In genomic region chr19:34570140-34570539, GRCh38 we compare ENCODE assay signal across 6 cellular contexts.
A peak's percentile ranks its signal among the peaks of the same experiment; 100 is the strongest.
DNase-seq lines count a peak whose midpoint lies in the region; ATAC-seq and TF ChIP-seq lines count a peak whose summit lies in the region.
"Not testable (repeated sequence)": the region's sequence is repeated elsewhere in the genome, so short reads cannot be mapped to it uniquely, and the experiment has no call there.

No MANE protein-coding gene starts in this region.

- POLR2A ChIA-PET in HEK293 (lab: Yijun Ruan, JAX); OCI-LY7 (lab: Charles Lee); activated CD4-positive, alpha-beta T cell treated with anti-CD3 and anti-CD28 coated beads for 36 hours (lab: Charles Lee): not testable (repeated sequence)

- not testable (repeated sequence) for H4K8ac ChIP-seq in mesendoderm (ENCODE audit: low read depth, low read length)

- ATAC-seq in activated CD4-positive, alpha-beta T cell treated with anti-CD3 and anti-CD28 coated beads for 36 hours; central memory CD8-positive, alpha-beta T cell (replicated peaks; ENCODE audit: extremely low read depth, poor library complexity, severe bottlenecking): not testable (repeated sequence)

- not testable (repeated sequence) for H4K5ac ChIP-seq in mesendoderm (ENCODE audit: low read length)

- H3K18ac ChIP-seq in mesendoderm (ENCODE audit: low read length) = not testable (repeated sequence)

- not testable (repeated sequence) for H4K20me1 ChIP-seq in OCI-LY7 (ENCODE audit: insufficient read depth, low read length)

- not testable (repeated sequence) for TF ChIP-seq CTCF in HEK293 (tag by site-specific recombination; IDR thresholded peaks at IDR 0.05); OCI-LY7 (conservative IDR thresholded peaks at IDR 0.05; ENCODE audit: low read length)

- not testable (repeated sequence) for H3K36me3 ChIP-seq in HEK293 (ENCODE audit: control insufficient read depth in 2 of 2, insufficient read depth in 1 of 2, low read length in 2 of 2); OCI-LY7 (ENCODE audit: insufficient read depth, low read length); mesendoderm (ENCODE audit: control insufficient read depth, insufficient read depth, low read length)

- H3K27ac Mint-ChIP-seq in activated CD4-positive, alpha-beta T cell treated with anti-CD3 and anti-CD28 coated beads for 36 hours = not testable (repeated sequence)
- H3K27ac Mint-ChIP-seq in central memory CD8-positive, alpha-beta T cell (ENCODE audit: low read depth) = peak overlapping the region; percentile 45

- H3K56ac ChIP-seq in mesendoderm (ENCODE audit: low read length) = not testable (repeated sequence)

- not testable (repeated sequence) for H2BK15ac ChIP-seq in mesendoderm (replicated peaks; ENCODE audit: low read depth)

- not testable (repeated sequence) for H2AFZ ChIP-seq in OCI-LY7 (ENCODE audit: low read length)

- H3K4me2 ChIP-seq in OCI-LY7 (ENCODE audit: low read length); mesendoderm (ENCODE audit: low read length): not testable (repeated sequence)

- H2BK120ac ChIP-seq in mesendoderm (ENCODE audit: low read depth, low read length) = not testable (repeated sequence)

- DNase-seq in Caki2 (ENCODE audit: low read depth) (peak; percentile 30), OCI-LY7 (ENCODE audit: low spot score) (peak; percentile 24), mesendoderm (peak; percentile 11)
- DNase-seq in activated CD4-positive, alpha-beta T cell treated with anti-CD3 and anti-CD28 coated beads for 36 hours = peak; percentile 10
- not testable (repeated sequence) for DNase-seq in central memory CD8-positive, alpha-beta T cell (ENCODE audit: low spot score in 2 of 2)

- not testable (repeated sequence) for H3K9me3 ChIP-seq in HEK293 (ENCODE audit: control insufficient read depth, insufficient read depth, low read depth, low read length)
- peaks cover 18% of the 10 kb centered on the region; the same call in 1 of the 2 replicates for H3K9me3 ChIP-seq in OCI-LY7 (ENCODE audit: low read length)

- not testable (repeated sequence) for H3K23ac ChIP-seq in mesendoderm (ENCODE audit: low read length)

- not testable (repeated sequence) for H3K4me1 Mint-ChIP-seq in activated CD4-positive, alpha-beta T cell treated with anti-CD3 and anti-CD28 coated beads for 36 hours; central memory CD8-positive, alpha-beta T cell

- CTCF ChIA-PET in HEK293 (lab: Yijun Ruan, JAX) = interaction anchor here (0.6 to 0.7 kb wide), 2 partner anchors 14 to 37 kb away, joined by 3 read pairs; no protein-coding TSS in a partner anchor
- CTCF ChIA-PET in OCI-LY7 (lab: Charles Lee; ENCODE audit: unreplicated experiment); activated CD4-positive, alpha-beta T cell treated with anti-CD3 and anti-CD28 coated beads for 36 hours (lab: Charles Lee): not testable (repeated sequence)

- H3K9ac ChIP-seq in mesendoderm (ENCODE audit: low read length) = not testable (repeated sequence)

- not testable (repeated sequence) for H3K36me3 Mint-ChIP-seq in activated CD4-positive, alpha-beta T cell treated with anti-CD3 and anti-CD28 coated beads for 36 hours (ENCODE audit: low read depth); central memory CD8-positive, alpha-beta T cell (ENCODE audit: insufficient read depth)

- not testable (repeated sequence) for H3K79me2 ChIP-seq in OCI-LY7 (ENCODE audit: insufficient read depth, low read depth, low read length); mesendoderm (ENCODE audit: control insufficient read depth, insufficient read depth, low read length)

- not testable (repeated sequence) for H3K27ac ChIP-seq in HEK293 (ENCODE audit: extremely low read depth, low read depth, low read length); OCI-LY7 (ENCODE audit: low read depth, low read length, poor library complexity, severe bottlenecking); mesendoderm (ENCODE audit: low read depth, low read length)

- not testable (repeated sequence) for H3K27me3 ChIP-seq in mesendoderm (ENCODE audit: insufficient read depth, low read length, poor library complexity)

- H3K4me3 ChIP-seq in HEK293 (ENCODE audit: low read depth, low read length); OCI-LY7 (ENCODE audit: low read depth, low read length, poor library complexity, severe bottlenecking); mesendoderm (ENCODE audit: low read length): not testable (repeated sequence)

- H3K9me3 Mint-ChIP-seq in activated CD4-positive, alpha-beta T cell treated with anti-CD3 and anti-CD28 coated beads for 36 hours (ENCODE audit: low read depth) = peaks cover 22% of the 10 kb centered on the region
- peaks cover 18% of the 10 kb centered on the region for H3K9me3 Mint-ChIP-seq in central memory CD8-positive, alpha-beta T cell

- no CpG with 5 or more reads among the region's 6 CpGs for WGBS in mesendoderm (ENCODE audit: extremely low coverage, insufficient coverage, low lambda C conversion rate)

- not testable (repeated sequence) for H3K79me1 ChIP-seq in mesendoderm (ENCODE audit: low read length)

- H3K4me1 ChIP-seq in HEK293 (ENCODE audit: control insufficient read depth, insufficient read depth, low read length); OCI-LY7 (ENCODE audit: insufficient read depth, low read length, poor library complexity, severe bottlenecking); mesendoderm (ENCODE audit: control insufficient read depth, low read depth, low read length): not testable (repeated sequence)

- intact Hi-C loops in OCI-LY7 (cut with micrococcal nuclease; ENCODE audit: unreplicated experiment); activated CD4-positive, alpha-beta T cell treated with anti-CD3 and anti-CD28 coated beads for 36 hours (cut with DNase I, micrococcal nuclease): not testable (repeated sequence)

- in situ Hi-C loops in Caki2 (cut with HindIII; ENCODE audit: low pct_unique_long_range_greater_than_20kb, low sequenced_read_pairs) = not testable (repeated sequence)

- H3K27me3 Mint-ChIP-seq in activated CD4-positive, alpha-beta T cell treated with anti-CD3 and anti-CD28 coated beads for 36 hours = not testable (repeated sequence)
- peaks cover 36% of the 10 kb centered on the region for H3K27me3 Mint-ChIP-seq in central memory CD8-positive, alpha-beta T cell

- not testable (repeated sequence) for BruUV-seq in OCI-LY7 (replicated peaks; lab: Mats Ljungman, UMichigan)

- H2AK5ac ChIP-seq in mesendoderm (ENCODE audit: low read length) = not testable (repeated sequence)

- not testable (repeated sequence) for H3K4me3 Mint-ChIP-seq in activated CD4-positive, alpha-beta T cell treated with anti-CD3 and anti-CD28 coated beads for 36 hours; central memory CD8-positive, alpha-beta T cell

- not testable (repeated sequence) for H2BK5ac ChIP-seq in mesendoderm (ENCODE audit: low read length)

- H3K4ac ChIP-seq in mesendoderm (ENCODE audit: low read depth, low read length) = not testable (repeated sequence)

- H3K9me2 ChIP-seq in OCI-LY7 (ENCODE audit: insufficient read depth, low read length) = not testable (repeated sequence)

TF ChIP-seq in HEK293, 187 proteins besides CTCF, POLR2A, EP300 and RAD21 (continues in another document):
- TF ChIP-seq, protein P1, sequence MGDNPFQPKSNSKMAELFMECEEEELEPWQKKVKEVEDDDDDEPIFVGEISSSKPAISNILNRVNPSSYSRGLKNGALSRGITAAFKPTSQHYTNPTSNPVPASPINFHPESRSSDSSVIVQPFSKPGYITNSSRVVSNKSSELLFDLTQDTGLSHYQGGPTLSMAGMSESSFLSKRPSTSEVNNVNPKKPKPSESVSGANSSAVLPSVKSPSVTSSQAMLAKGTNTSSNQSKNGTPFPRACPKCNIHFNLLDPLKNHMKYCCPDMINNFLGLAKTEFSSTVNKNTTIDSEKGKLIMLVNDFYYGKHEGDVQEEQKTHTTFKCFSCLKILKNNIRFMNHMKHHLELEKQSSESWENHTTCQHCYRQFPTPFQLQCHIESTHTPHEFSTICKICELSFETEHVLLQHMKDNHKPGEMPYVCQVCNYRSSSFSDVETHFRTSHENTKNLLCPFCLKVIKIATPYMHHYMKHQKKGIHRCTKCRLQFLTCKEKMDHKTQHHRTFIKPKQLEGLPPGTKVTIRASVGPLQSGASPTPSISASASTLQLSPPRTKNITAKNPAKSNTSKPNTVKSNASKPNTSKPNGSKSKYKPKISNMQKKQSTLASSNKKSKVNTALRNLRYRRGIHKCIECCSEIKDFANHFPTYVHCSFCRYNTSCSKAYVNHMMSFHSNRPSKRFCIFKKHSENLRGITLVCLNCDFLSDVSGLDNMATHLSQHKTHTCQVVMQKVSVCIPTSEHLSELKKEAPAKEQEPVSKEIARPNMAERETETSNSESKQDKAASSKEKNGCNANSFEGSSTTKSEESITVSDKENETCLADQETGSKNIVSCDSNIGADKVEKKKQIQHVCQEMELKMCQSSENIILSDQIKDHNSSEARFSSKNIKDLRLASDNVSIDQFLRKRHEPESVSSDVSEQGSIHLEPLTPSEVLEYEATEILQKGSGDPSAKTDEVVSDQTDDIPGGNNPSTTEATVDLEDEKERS (tag by site-specific recombination; IDR thresholded peaks at IDR 0.05) = peak; percentile 77; the same call in 1 of the 2 replicates
- TF ChIP-seq SETDB1 (IDR thresholded peaks at IDR 0.05; ENCODE audit: insufficient read length, low read length) (peak; percentile 88), KLF8 (tag by site-specific recombination; IDR thresholded peaks at IDR 0.05) (peak; percentile 17; the same call in 1 of the 2 replicates), ZNF510 (tag by site-specific recombination; IDR thresholded peaks at IDR 0.05; ENCODE audit: insufficient replicate concordance) (peak; percentile 24)
